14 cellular contexts compared by ENCODE assay signal in the genomic region with DNA sequence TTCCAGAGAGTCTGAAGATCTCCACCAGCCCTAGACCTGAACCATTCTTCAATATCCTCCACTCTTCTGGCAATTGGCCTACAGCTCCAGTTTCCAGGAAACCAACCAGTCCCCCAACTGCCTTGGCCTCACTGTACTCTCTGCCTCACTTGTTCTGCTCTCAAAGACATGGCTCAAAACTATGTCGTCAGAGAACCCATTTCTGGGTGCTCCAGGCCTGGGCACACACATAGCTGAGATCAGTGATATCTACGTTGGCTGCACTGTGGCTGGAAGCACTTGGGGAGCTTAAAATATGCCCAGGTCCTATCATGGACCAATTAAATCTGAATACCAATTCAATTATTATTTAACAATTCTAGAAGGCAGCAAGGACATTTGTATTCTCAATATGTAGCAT.
DNase-seq lines count a peak whose midpoint lies in the region; ATAC-seq and TF ChIP-seq lines count a peak whose summit lies in the region.
"Had no signal": no experiment of that assay in that cellular context is flagged by ENCODE, and none has a peak within 500 bp of the region (broad histone marks: within the 10 kb centered on the region; RNA-seq: fewer than 3 reads in every experiment).

No MANE protein-coding gene starts in this region.

- peak overlapping the region; percentile 9 to 78 for H3K27ac Mint-ChIP-seq in stimulated activated naive CD8-positive, alpha-beta T cell treated with anti-CD3 and anti-CD28 coated beads, Interleukin-15, amount 100 ng/mL, for 72 hours
- no peak overlapping the region for H3K27ac Mint-ChIP-seq in effector memory CD8-positive, alpha-beta T cell
- H3K27ac Mint-ChIP-seq: B cell; CD4-positive, alpha-beta T cell had no signal

- no peak for ATAC-seq in stimulated activated naive CD8-positive, alpha-beta T cell treated with anti-CD3 and anti-CD28 coated beads, Interleukin-15, amount 100 ng/mL, for 72 hours
- ATAC-seq in stimulated activated naive CD8-positive, alpha-beta T cell treated with anti-CD3 and anti-CD28 coated beads, Interleukin-15, Interleukin-2, amounts not matched to agents 100 U/mL and 50 U/mL, for 24 hours = no peak
- ATAC-seq in effector memory CD8-positive, alpha-beta T cell (replicated peaks) = no peak
- no peak for ATAC-seq in body of pancreas

- no peaks in the 10 kb centered on the region for H3K4me1 Mint-ChIP-seq in stimulated activated naive CD8-positive, alpha-beta T cell treated with anti-CD3 and anti-CD28 coated beads, Interleukin-15, amount 100 ng/mL, for 72 hours
- H3K4me1 Mint-ChIP-seq in effector memory CD8-positive, alpha-beta T cell (ENCODE audit: low read depth in 2 of 2) = no peaks in the 10 kb centered on the region
- H3K4me1 Mint-ChIP-seq: B cell had no signal

- H3K36me3 ChIP-seq in body of pancreas (replicated peaks in 1 of 2; ENCODE audit: insufficient read depth in 1 of 2, low read depth in 2 of 2) = no peaks in the 10 kb centered on the region

- intact Hi-C loops in body of pancreas (cut with DNase I) = loop anchor here (10.0 kb wide), 1 partner anchor 141 kb away; no protein-coding TSS in a partner anchor

- peaks cover 4% of the 10 kb centered on the region for H3K36me3 Mint-ChIP-seq in effector memory CD8-positive, alpha-beta T cell (ENCODE audit: insufficient read depth)

- no peak for TF ChIP-seq CTCF in coronary artery (IDR thresholded peaks at IDR 0.05)
- no peak for TF ChIP-seq CTCF in body of pancreas (IDR thresholded peaks at IDR 0.05)

- no peaks in the 10 kb centered on the region for H3K4me1 ChIP-seq in body of pancreas

- no peak for TF ChIP-seq POLR2A in body of pancreas (IDR thresholded peaks at IDR 0.05)

- no peak for DNase-seq in stimulated activated naive CD8-positive, alpha-beta T cell treated with anti-CD3 and anti-CD28 coated beads, Interleukin-15, amount 100 ng/mL, for 72 hours
- DNase-seq in stimulated activated naive CD8-positive, alpha-beta T cell treated with anti-CD3 and anti-CD28 coated beads, Interleukin-15, Interleukin-2, amounts not matched to agents 100 U/mL and 50 U/mL, for 24 hours = no peak
- DNase-seq in coronary artery (ENCODE audit: low spot score) (peak; percentile 17), mesenteric fat pad (ENCODE audit: low spot score) (peak; percentile 71), NOMO-1 treated with DMSO at 0.1 percent for 48 hours (lab: John Stamatoyannopoulos, UW; ENCODE audit: unreplicated experiment) (no peak), body of pancreas (no peak)
- no peak for DNase-seq in effector memory CD8-positive, alpha-beta T cell
- DNase-seq: C1 segment of cervical spinal cord; Calu3; CD4-positive, alpha-beta T cell; DMS 273 treated with DMSO at 0.1 percent for 48 hours; GM23248; H7 had no signal

- H3K4me3 Mint-ChIP-seq in stimulated activated naive CD8-positive, alpha-beta T cell treated with anti-CD3 and anti-CD28 coated beads, Interleukin-15, amount 100 ng/mL, for 72 hours = no peak overlapping the region
- H3K4me3 Mint-ChIP-seq in effector memory CD8-positive, alpha-beta T cell = no peak overlapping the region
- H3K4me3 Mint-ChIP-seq: B cell; CD4-positive, alpha-beta T cell had no signal

- H3K27me3 ChIP-seq in body of pancreas = no peaks in the 10 kb centered on the region

- H3K4me3 ChIP-seq in coronary artery (no peak overlapping the region), body of pancreas (no peak overlapping the region)
- H3K4me3 ChIP-seq: GM23248 had no signal

- H3K27me3 Mint-ChIP-seq in stimulated activated naive CD8-positive, alpha-beta T cell treated with anti-CD3 and anti-CD28 coated beads, Interleukin-15, amount 100 ng/mL, for 72 hours = no peaks in the 10 kb centered on the region
- peaks cover 8 to 10% of the 10 kb centered on the region in 2 donors for H3K27me3 Mint-ChIP-seq in effector memory CD8-positive, alpha-beta T cell
- H3K27me3 Mint-ChIP-seq: B cell; CD4-positive, alpha-beta T cell had no signal

- H3K9me3 ChIP-seq in body of pancreas = no peaks in the 10 kb centered on the region

- 85 to 89% methylated on average over 2 of the region's 2 CpGs for WGBS in body of pancreas, 2 donors

- no peak overlapping the region for H3K27ac ChIP-seq in coronary artery
- H3K27ac ChIP-seq in body of pancreas = no peak overlapping the region
- H3K27ac ChIP-seq: GM23248 had no signal

- no peaks in the 10 kb centered on the region for H3K9me3 Mint-ChIP-seq in stimulated activated naive CD8-positive, alpha-beta T cell treated with anti-CD3 and anti-CD28 coated beads, Interleukin-15, amount 100 ng/mL, for 72 hours
- no peaks in the 10 kb centered on the region for H3K9me3 Mint-ChIP-seq in effector memory CD8-positive, alpha-beta T cell
- H3K9me3 Mint-ChIP-seq: CD4-positive, alpha-beta T cell had no signal

Comparison
In these comparisons a context has a peak if more than half of its experiments do, and no peak if none do; other contexts are left out.
1. DNase-seq: peak in coronary artery (single experiment) and mesenteric fat pad (single experiment); none in stimulated activated naive CD8-positive, alpha-beta T cell treated with anti-CD3 and anti-CD28 coated beads, Interleukin-15, amount 100 ng/mL, for 72 hours (0 of 2), stimulated activated naive CD8-positive, alpha-beta T cell treated with anti-CD3 and anti-CD28 coated beads, Interleukin-15, Interleukin-2, amounts not matched to agents 100 U/mL and 50 U/mL, for 24 hours (single experiment), effector memory CD8-positive, alpha-beta T cell (0 of 3), NOMO-1 treated with DMSO at 0.1 percent for 48 hours (single experiment) and body of pancreas (0 of 4).
2. H3K27ac Mint-ChIP-seq: peak in stimulated activated naive CD8-positive, alpha-beta T cell treated with anti-CD3 and anti-CD28 coated beads, Interleukin-15, amount 100 ng/mL, for 72 hours (2 of 2); none in effector memory CD8-positive, alpha-beta T cell (0 of 2).